Comparison of ENCODE assay signal across 19 cellular contexts in the genomic region with DNA sequence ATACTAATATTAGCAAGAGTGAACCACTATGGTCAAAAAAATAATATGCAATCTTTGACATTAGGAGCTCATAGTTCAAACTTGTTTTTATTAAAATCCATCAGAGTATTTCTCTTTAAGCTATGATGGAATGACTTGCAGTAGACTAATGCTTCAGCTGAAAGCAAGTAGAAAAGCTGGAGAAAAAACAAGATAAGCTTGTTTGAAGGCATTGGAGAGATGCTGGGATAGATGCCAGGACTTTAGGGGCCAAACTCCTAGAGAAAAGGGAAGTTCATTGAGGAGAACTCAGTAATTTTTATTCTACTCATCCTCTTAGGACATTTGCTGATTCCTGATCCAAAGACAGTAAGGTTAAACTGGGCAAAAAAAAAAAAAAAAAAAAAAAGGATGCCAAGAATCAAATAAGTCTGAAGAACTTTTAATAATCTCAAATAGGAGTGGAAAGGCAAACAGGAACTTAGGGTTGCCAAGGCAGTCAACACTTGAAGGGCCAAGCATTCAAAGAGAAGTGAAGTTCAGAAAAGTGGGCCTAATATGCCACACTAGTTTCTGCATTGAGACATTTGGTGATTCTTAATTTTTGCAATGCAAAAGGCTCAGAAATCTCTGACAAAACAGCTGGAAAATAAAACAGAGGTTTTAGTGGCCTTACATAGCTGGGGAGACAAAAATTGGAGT. TPM values are rescaled to one million over a fixed set of nuclear protein-coding genes. Genes with fewer than 3 reads are reported as not detected.
DNase-seq lines count a peak whose midpoint lies in the region; ATAC-seq and TF ChIP-seq lines count a peak whose summit lies in the region.
"Had no signal": no experiment of that assay in that cellular context is flagged by ENCODE, and none has a peak within 500 bp of the region (broad histone marks: within the 10 kb centered on the region; RNA-seq: fewer than 3 reads in every experiment).

No MANE protein-coding gene starts in this region.

- H3K4me3 ChIP-seq in Karpas-422 (ENCODE audit: low read length) (no peak overlapping the region), lower lobe of right lung (no peak overlapping the region)
- H3K4me3 ChIP-seq: GM12878 had no signal

- no peaks in the 10 kb centered on the region for H4K20me1 ChIP-seq in Karpas-422 (ENCODE audit: insufficient read depth, low read depth, low read length)

- no peak overlapping the region for H3K4me2 ChIP-seq in Karpas-422 (ENCODE audit: low read depth, low read length, poor library complexity, severe bottlenecking)

- DNase-seq in Karpas-422 (peak; percentile 34), cerebellar cortex (ENCODE audit: low spot score) (peak; percentile 4), lower lobe of right lung (no peak), NCI-H524 treated with DMSO at 0.1 percent for 48 hours (lab: John Stamatoyannopoulos, UW) (no peak)
- DNase-seq in stimulated activated naive B cell treated with anti-CD40 and anti-IgM and Interleukin-4, amounts not matched to agents 10 μg/mL and 1 μg/mL and 100 μg/mL, for 72 hours: no peak
- DNase-seq in effector memory CD8-positive, alpha-beta T cell: no peak
- no peak for DNase-seq in activated T-helper 2 cell treated with anti-CD3 and anti-CD28 coated beads, Interferon-gamma antibody, Interleukin-2, Interleukin-4, amounts not matched to agents 10 μg/mL and 5 μg/mL and 100 μg/mL, durations not matched to agents 14 hours and 24 hours and 36 hours (ENCODE audit: low spot score)
- DNase-seq: ACHN; Caco-2; CD4-positive, alpha-beta T cell; DMS79 treated with DMSO at 0.1 percent for 48 hours; GOT3; H7; HFFc6; IMR-90 had no signal

- H3K36me3 ChIP-seq in Karpas-422 (ENCODE audit: insufficient read depth, low read length) (no peaks in the 10 kb centered on the region), lower lobe of right lung (no peaks in the 10 kb centered on the region)

- H3K27ac ChIP-seq in Karpas-422 (ENCODE audit: low read length) (no peak overlapping the region), lower lobe of right lung (peak overlapping the region; percentile 19)
- H3K27ac ChIP-seq: C4-2B had no signal

- H3K9me3 ChIP-seq in Karpas-422 (ENCODE audit: low read length): no peaks in the 10 kb centered on the region
- H3K9me3 ChIP-seq in lower lobe of right lung: peaks cover 8% of the 10 kb centered on the region

- no peaks in the 10 kb centered on the region for H3K79me2 ChIP-seq in Karpas-422 (ENCODE audit: low read length)

- no peaks in the 10 kb centered on the region for H3K9me2 ChIP-seq in Karpas-422 (replicated peaks; ENCODE audit: insufficient read depth, low read length)

- H3K4me1 ChIP-seq in Karpas-422 (ENCODE audit: low read length) (no peaks in the 10 kb centered on the region), lower lobe of right lung (no peaks in the 10 kb centered on the region)
- H3K4me1 ChIP-seq: Caco-2 had no signal

- ATAC-seq in lower lobe of right lung (peak; percentile 64 to 90), HG02981 (IDR thresholded peaks at IDR 0.05; ENCODE audit: unreplicated experiment) (no peak)
- ATAC-seq in stimulated activated naive B cell treated with anti-CD40 and anti-IgM and Interleukin-4, amounts not matched to agents 10 μg/mL and 1 μg/mL and 100 μg/mL, for 72 hours (replicated peaks): no peak
- ATAC-seq in effector memory CD8-positive, alpha-beta T cell (replicated peaks): no peak
- ATAC-seq: GM12878, HCT116 had no signal

- H3K4me1 Mint-ChIP-seq in stimulated activated naive B cell treated with anti-CD40 and anti-IgM and Interleukin-4, amounts not matched to agents 10 μg/mL and 1 μg/mL and 100 μg/mL, for 72 hours: peaks cover 0 to 2% of the 10 kb centered on the region in 2 donors
- no peaks in the 10 kb centered on the region for H3K4me1 Mint-ChIP-seq in effector memory CD8-positive, alpha-beta T cell (ENCODE audit: low read depth in 2 of 2)
- no peaks in the 10 kb centered on the region for H3K4me1 Mint-ChIP-seq in activated T-helper 2 cell treated with anti-CD3 and anti-CD28 coated beads, Interferon-gamma antibody, Interleukin-2, Interleukin-4, amounts not matched to agents 10 μg/mL and 5 μg/mL and 100 μg/mL, durations not matched to agents 14 hours and 24 hours and 36 hours (ENCODE audit: low read depth)

- intact Hi-C loops in lower lobe of right lung (cut with DNase I): no loop called here
- intact Hi-C loops in activated T-helper 2 cell treated with anti-CD3 and anti-CD28 coated beads, Interferon-gamma antibody, Interleukin-2, Interleukin-4, amounts not matched to agents 10 μg/mL and 5 μg/mL and 100 μg/mL, durations not matched to agents 14 hours and 24 hours and 36 hours (cut with micrococcal nuclease): no loop called here

- H3K27me3 ChIP-seq in Karpas-422 (ENCODE audit: low read length): no peaks in the 10 kb centered on the region
- H3K27me3 ChIP-seq in lower lobe of right lung (ENCODE audit: low read depth): no peaks in the 10 kb centered on the region

- no peak overlapping the region for H2AFZ ChIP-seq in Karpas-422 (ENCODE audit: low read length)

- H3K4me3 Mint-ChIP-seq in stimulated activated naive B cell treated with anti-CD40 and anti-IgM and Interleukin-4, amounts not matched to agents 10 μg/mL and 1 μg/mL and 100 μg/mL, for 72 hours: no peak overlapping the region
- no peak overlapping the region for H3K4me3 Mint-ChIP-seq in effector memory CD8-positive, alpha-beta T cell
- H3K4me3 Mint-ChIP-seq in activated T-helper 2 cell treated with anti-CD3 and anti-CD28 coated beads, Interferon-gamma antibody, Interleukin-2, Interleukin-4, amounts not matched to agents 10 μg/mL and 5 μg/mL and 100 μg/mL, durations not matched to agents 14 hours and 24 hours and 36 hours (ENCODE audit: low read depth): no peak overlapping the region
- H3K4me3 Mint-ChIP-seq: CD4-positive, alpha-beta T cell; HFFc6 had no signal

- H3K27ac Mint-ChIP-seq in stimulated activated naive B cell treated with anti-CD40 and anti-IgM and Interleukin-4, amounts not matched to agents 10 μg/mL and 1 μg/mL and 100 μg/mL, for 72 hours: peak overlapping the region; percentile 9
- no peak overlapping the region for H3K27ac Mint-ChIP-seq in effector memory CD8-positive, alpha-beta T cell
- no peak overlapping the region for H3K27ac Mint-ChIP-seq in activated T-helper 2 cell treated with anti-CD3 and anti-CD28 coated beads, Interferon-gamma antibody, Interleukin-2, Interleukin-4, amounts not matched to agents 10 μg/mL and 5 μg/mL and 100 μg/mL, durations not matched to agents 14 hours and 24 hours and 36 hours
- H3K27ac Mint-ChIP-seq: CD4-positive, alpha-beta T cell; HFFc6 had no signal

- no peak for TF ChIP-seq CTCF in lower lobe of right lung (IDR thresholded peaks at IDR 0.05)

- no peaks in the 10 kb centered on the region for H3K36me3 Mint-ChIP-seq in stimulated activated naive B cell treated with anti-CD40 and anti-IgM and Interleukin-4, amounts not matched to agents 10 μg/mL and 1 μg/mL and 100 μg/mL, for 72 hours
- H3K36me3 Mint-ChIP-seq in effector memory CD8-positive, alpha-beta T cell (ENCODE audit: insufficient read depth): no peaks in the 10 kb centered on the region
- H3K36me3 Mint-ChIP-seq in activated T-helper 2 cell treated with anti-CD3 and anti-CD28 coated beads, Interferon-gamma antibody, Interleukin-2, Interleukin-4, amounts not matched to agents 10 μg/mL and 5 μg/mL and 100 μg/mL, durations not matched to agents 14 hours and 24 hours and 36 hours (ENCODE audit: low read depth): no peaks in the 10 kb centered on the region

- no peak overlapping the region for H3K9ac ChIP-seq in Karpas-422 (ENCODE audit: low read length)

- H3K9me3 Mint-ChIP-seq in stimulated activated naive B cell treated with anti-CD40 and anti-IgM and Interleukin-4, amounts not matched to agents 10 μg/mL and 1 μg/mL and 100 μg/mL, for 72 hours: peaks cover 1 to 4% of the 10 kb centered on the region in 2 donors
- H3K9me3 Mint-ChIP-seq in effector memory CD8-positive, alpha-beta T cell: no peaks in the 10 kb centered on the region
- peaks cover 20% of the 10 kb centered on the region for H3K9me3 Mint-ChIP-seq in activated T-helper 2 cell treated with anti-CD3 and anti-CD28 coated beads, Interferon-gamma antibody, Interleukin-2, Interleukin-4, amounts not matched to agents 10 μg/mL and 5 μg/mL and 100 μg/mL, durations not matched to agents 14 hours and 24 hours and 36 hours

- no peaks in the 10 kb centered on the region for H3K27me3 Mint-ChIP-seq in stimulated activated naive B cell treated with anti-CD40 and anti-IgM and Interleukin-4, amounts not matched to agents 10 μg/mL and 1 μg/mL and 100 μg/mL, for 72 hours
- H3K27me3 Mint-ChIP-seq in effector memory CD8-positive, alpha-beta T cell: peaks cover 5 to 6% of the 10 kb centered on the region in 2 donors
- H3K27me3 Mint-ChIP-seq in activated T-helper 2 cell treated with anti-CD3 and anti-CD28 coated beads, Interferon-gamma antibody, Interleukin-2, Interleukin-4, amounts not matched to agents 10 μg/mL and 5 μg/mL and 100 μg/mL, durations not matched to agents 14 hours and 24 hours and 36 hours (ENCODE audit: low read depth): peaks cover 5% of the 10 kb centered on the region

RNA-seq across cellular contexts. Expression of gene AFF3, which starts 19.7 kb away (rescaled TPM):
- total RNA-seq in Karpas-422 (2014; rRNA removed; shearing (Covaris generic); ENCODE audit: low replicate concordance): 84.6 and 99.7 TPM in 2 replicates
- total RNA-seq in lower lobe of right lung: 57.3 TPM
- 1.4 and 1.7 TPM in 2 replicates for total RNA-seq in activated T-helper 2 cell treated with anti-CD3 and anti-CD28 coated beads, Interferon-gamma antibody, Interleukin-2, Interleukin-4, amounts not matched to agents 10 μg/mL and 5 μg/mL and 100 μg/mL, durations not matched to agents 14 hours and 24 hours and 36 hours

Comparison
In these comparisons a context has a peak if more than half of its experiments do, and no peak if none do; other contexts are left out.
1. DNase-seq: peak in Karpas-422 (single experiment) and cerebellar cortex (single experiment); none in lower lobe of right lung (single experiment), stimulated activated naive B cell treated with anti-CD40 and anti-IgM and Interleukin-4, amounts not matched to agents 10 μg/mL and 1 μg/mL and 100 μg/mL, for 72 hours (single experiment), effector memory CD8-positive, alpha-beta T cell (0 of 3), activated T-helper 2 cell treated with anti-CD3 and anti-CD28 coated beads, Interferon-gamma antibody, Interleukin-2, Interleukin-4, amounts not matched to agents 10 μg/mL and 5 μg/mL and 100 μg/mL, durations not matched to agents 14 hours and 24 hours and 36 hours (single experiment) and NCI-H524 treated with DMSO at 0.1 percent for 48 hours (single experiment).
2. ATAC-seq: peak in lower lobe of right lung (2 of 2); none in stimulated activated naive B cell treated with anti-CD40 and anti-IgM and Interleukin-4, amounts not matched to agents 10 μg/mL and 1 μg/mL and 100 μg/mL, for 72 hours (0 of 2), HG02981 (single experiment) and effector memory CD8-positive, alpha-beta T cell (single experiment).
3. RNA of gene AFF3, which starts 19.7 kb away (total RNA-seq): 84.6 to 99.7 TPM in Karpas-422 and 57.3 TPM in lower lobe of right lung (single experiment); 1.4 to 1.7 TPM in activated T-helper 2 cell treated with anti-CD3 and anti-CD28 coated beads, Interferon-gamma antibody, Interleukin-2, Interleukin-4, amounts not matched to agents 10 μg/mL and 5 μg/mL and 100 μg/mL, durations not matched to agents 14 hours and 24 hours and 36 hours; every median in the first group is over 10 times any median in the second.